Comparison of ENCODE assay signal across 12 cellular contexts in genomic region chr7:116683786-116684185, GRCh38. TPM values are rescaled to one million over a fixed set of nuclear protein-coding genes. Genes with fewer than 3 reads are reported as not detected.
A peak's percentile ranks its signal among the peaks of the same experiment; 100 is the strongest.
DNase-seq lines count a peak whose midpoint lies in the region; ATAC-seq and TF ChIP-seq lines count a peak whose summit lies in the region.
"Had no signal": no experiment of that assay in that cellular context is flagged by ENCODE, and none has a peak within 500 bp of the region (broad histone marks: within the 10 kb centered on the region; RNA-seq: fewer than 3 reads in every experiment).

No MANE protein-coding gene starts in this region.

- no peak for TF ChIP-seq POLR2A in erythroblast (IDR thresholded peaks at IDR 0.05; ENCODE audit: low read length)

- DNase-seq in OCI-LY7 (ENCODE audit: low spot score) (peak; percentile 82), AG20443 (ENCODE audit: low spot score) (no peak), upper lobe of right lung (no peak), erythroblast (lab: John Stamatoyannopoulos, UW) (no peak), NCI-H524 (lab: John Stamatoyannopoulos, UW) (no peak)
- DNase-seq: activated CD8-positive, alpha-beta T cell treated with anti-CD3 and anti-CD28 coated beads for 36 hours; amygdala; NCI-H187 had no signal

- H3K9me3 ChIP-seq in OCI-LY7 (ENCODE audit: low read length) = no peaks in the 10 kb centered on the region
- H3K9me3 ChIP-seq in upper lobe of right lung = no peaks in the 10 kb centered on the region
- H3K9me3 ChIP-seq: right atrium auricular region had no signal

- no peaks in the 10 kb centered on the region for H3K27me3 ChIP-seq in upper lobe of right lung
- H3K27me3 ChIP-seq: right atrium auricular region had no signal

- BruUV-seq in OCI-LY7 (replicated peaks; lab: Mats Ljungman, UMichigan) = no TSS peak

- peak overlapping the region; percentile 20; the same call in 1 of the 2 replicates for H3K4me2 ChIP-seq in OCI-LY7 (ENCODE audit: low read length)

- H3K4me1 ChIP-seq in OCI-LY7 (ENCODE audit: insufficient read depth, low read length, poor library complexity, severe bottlenecking) = peaks cover 13% of the 10 kb centered on the region
- no peaks in the 10 kb centered on the region for H3K4me1 ChIP-seq in upper lobe of right lung

- ATAC-seq in GM18517 (IDR thresholded peaks at IDR 0.05; ENCODE audit: unreplicated experiment) (peak; percentile 100), GM21515 (IDR thresholded peaks at IDR 0.05; ENCODE audit: unreplicated experiment) (peak; percentile 100), HG03103 (IDR thresholded peaks at IDR 0.05; ENCODE audit: low read depth, unreplicated experiment) (peak; percentile 100), upper lobe of right lung (no peak)
- ATAC-seq: activated CD8-positive, alpha-beta T cell treated with anti-CD3 and anti-CD28 coated beads for 36 hours had no signal

- H3K36me3 ChIP-seq in OCI-LY7 (ENCODE audit: insufficient read depth, low read length) (no peaks in the 10 kb centered on the region), upper lobe of right lung (no peaks in the 10 kb centered on the region)
- H3K36me3 ChIP-seq: right atrium auricular region had no signal

- no peaks in the 10 kb centered on the region for H3K79me2 ChIP-seq in OCI-LY7 (ENCODE audit: insufficient read depth, low read depth, low read length)

- CTCF ChIA-PET in OCI-LY7 (lab: Charles Lee; ENCODE audit: unreplicated experiment) = no interaction called here

- H3K27ac ChIP-seq in OCI-LY7 (ENCODE audit: low read depth, low read length, poor library complexity, severe bottlenecking) (no peak overlapping the region), upper lobe of right lung (no peak overlapping the region)
- H3K27ac ChIP-seq: right atrium auricular region had no signal

- no peak for TF ChIP-seq CTCF in OCI-LY7 (conservative IDR thresholded peaks at IDR 0.05; ENCODE audit: low read length)
- TF ChIP-seq CTCF in upper lobe of right lung (IDR thresholded peaks at IDR 0.05) = no peak

- intact Hi-C loops in OCI-LY7 (cut with micrococcal nuclease; ENCODE audit: unreplicated experiment) = no loop called here
- intact Hi-C loops in upper lobe of right lung (cut with DNase I) = no loop called here

- H3K4me3 ChIP-seq in OCI-LY7 (ENCODE audit: low read depth, low read length, poor library complexity, severe bottlenecking) (no peak overlapping the region), upper lobe of right lung (no peak overlapping the region)
- H3K4me3 ChIP-seq: right atrium auricular region had no signal

- no peak overlapping the region for H2AFZ ChIP-seq in OCI-LY7 (ENCODE audit: low read length)

- H4K20me1 ChIP-seq in OCI-LY7 (ENCODE audit: insufficient read depth, low read length) = peaks cover 6% of the 10 kb centered on the region; the same call in 1 of the 2 replicates

- POLR2A ChIA-PET in OCI-LY7 (lab: Charles Lee) = interaction anchor here (0.5 kb wide), 1 partner anchor 221 kb away, joined by 4 read pairs; no protein-coding TSS in a partner anchor

- H3K9me2 ChIP-seq in OCI-LY7 (ENCODE audit: insufficient read depth, low read length) = no peaks in the 10 kb centered on the region

RNA-seq across cellular contexts. Expression of gene MET, which starts 11.8 kb away (rescaled TPM):
- not detected in 2 replicates for total RNA-seq in OCI-LY7 (2014; rRNA removed; shearing (Covaris generic))
- total RNA-seq in OCI-LY7 (2022) (not detected in 2 replicates), upper lobe of right lung (69.6 TPM)

Comparison
In these comparisons a context has a peak if more than half of its experiments do, and no peak if none do; other contexts are left out.
1. RNA of gene MET, which starts 11.8 kb away (total RNA-seq): 69.6 TPM in upper lobe of right lung (single experiment); not detected in OCI-LY7; every median in the first group is over 10 times any median in the second.